In genomic region chr6:391559-392440, GRCh38 we compare ENCODE assay signal across 1 cellular context.
TF ChIP-seq lines count a peak whose summit lies in the region.

TSS of gene IRF4 (plus strand) at chr6:391752. CDS start at chr6:393153, 1,401 bp downstream.

TF ChIP-seq in GM12878, 131 proteins besides CTCF, POLR2A, EP300 and RAD21 (continued from another document and continues in another):
- TF ChIP-seq PKNOX1 (IDR thresholded peaks at IDR 0.05) (no peak), ZZZ3 (IDR thresholded peaks at IDR 0.05; ENCODE audit: control insufficient read depth, insufficient read length, low read depth) (no peak), STAT3 (IDR thresholded peaks at IDR 0.05; ENCODE audit: low read depth, low read length) (no peak), E2F4 (IDR thresholded peaks at IDR 0.05; ENCODE audit: low read depth, low read length) (no peak), SMAD5 (IDR thresholded peaks at IDR 0.05; ENCODE audit: low read depth) (peak; percentile 99), ZNF384 (IDR thresholded peaks at IDR 0.05; ENCODE audit: borderline replicate concordance, low read depth, low read length) (no peak), CBX5 (IDR thresholded peaks at IDR 0.05; ENCODE audit: low read depth) (0 out of 2 replicates have a peak, but pooled peaks have one; percentile 27), NFIC (IDR thresholded peaks at IDR 0.05; ENCODE audit: low read depth, low read length) (peak; percentile 53; the same call in 1 of the 2 replicates), CHD4 (IDR thresholded peaks at IDR 0.05) (no peak), WRNIP1 (IDR thresholded peaks at IDR 0.05; ENCODE audit: borderline replicate concordance, low read depth, low read length) (no peak), YBX1 (IDR thresholded peaks at IDR 0.05) (no peak), PAX8 (IDR thresholded peaks at IDR 0.05) (no peak), SIN3A (IDR thresholded peaks at IDR 0.05; ENCODE audit: low read depth, low read length) (peak; percentile 86), NFYA (IDR thresholded peaks at IDR 0.05; ENCODE audit: borderline replicate concordance, low read depth, low read length) (no peak), SUPT20H (IDR thresholded peaks at IDR 0.05; ENCODE audit: borderline replicate concordance, control insufficient read depth, low read depth, low read length) (no peak), CEBPB (IDR thresholded peaks at IDR 0.05; ENCODE audit: borderline replicate concordance in 1 of 2, low read depth in 2 of 2, low read length in 2 of 2) (no peak), SMC3 (IDR thresholded peaks at IDR 0.05; ENCODE audit: borderline replicate concordance, low read length) (peak; percentile 10; the same call in 1 of the 2 replicates), ZNF217 (IDR thresholded peaks at IDR 0.05) (no peak), JUND (IDR thresholded peaks at IDR 0.05; ENCODE audit: low read depth, low read length) (no peak), ZNF24 (IDR thresholded peaks at IDR 0.05) (no peak), ZNF274 (IDR thresholded peaks at IDR 0.05; ENCODE audit: insufficient read depth, insufficient read length) (no peak), CHD1 (IDR thresholded peaks at IDR 0.05; ENCODE audit: low read depth, low read length) (peak; percentile 91; the same call in 1 of the 2 replicates), IKZF2 (IDR thresholded peaks at IDR 0.05) (no peak), SUZ12 (IDR thresholded peaks at IDR 0.05; ENCODE audit: unreplicated experiment) (no peak), MYC (IDR thresholded peaks at IDR 0.05; ENCODE audit: insufficient read depth, insufficient read length, insufficient replicate concordance, low read length, severe bottlenecking) (no peak), IKZF1 (conservative IDR thresholded peaks at IDR 0.05) (no peak), POLR2AphosphoS2 (IDR thresholded peaks at IDR 0.05; ENCODE audit: low read depth, low read length) (peak; percentile 99), RELA (IDR thresholded peaks at IDR 0.05; ENCODE audit: borderline replicate concordance, partially characterized antibody) (peak; percentile 44), ETV6 (conservative IDR thresholded peaks at IDR 0.05 in 1 of 2, IDR thresholded peaks at IDR 0.05 in 1 of 2; ENCODE audit: borderline replicate concordance in 1 of 2, low read depth in 1 of 2) (no peak), KLF5 (IDR thresholded peaks at IDR 0.05; ENCODE audit: partially characterized antibody) (no peak), YY1 (IDR thresholded peaks at IDR 0.05; ENCODE audit: low read depth, low read length) (peak; percentile 54), TCF3 (IDR thresholded peaks at IDR 0.05; ENCODE audit: borderline replicate concordance, insufficient read depth, low read depth, low read length) (peak; percentile 95), RCOR1 (conservative IDR thresholded peaks at IDR 0.05; ENCODE audit: low read depth, low read length) (no peak), RFX5 (IDR thresholded peaks at IDR 0.05; ENCODE audit: low read depth, low read length) (no peak), ATF7 (IDR thresholded peaks at IDR 0.05; ENCODE audit: low read depth) (no peak), CREM (IDR thresholded peaks at IDR 0.05; ENCODE audit: low read depth) (0 out of 2 replicates have a peak, but pooled peaks have one; percentile 44), TCF12 (IDR thresholded peaks at IDR 0.05; ENCODE audit: low read depth, low read length) (peak; percentile 64; the same call in 1 of the 2 replicates), DPF2 (IDR thresholded peaks at IDR 0.05) (no peak), NBN (IDR thresholded peaks at IDR 0.05) (peak; percentile 47), NR2C2 (IDR thresholded peaks at IDR 0.05; ENCODE audit: borderline replicate concordance, control insufficient read depth, insufficient read length, low read depth) (no peak), JUNB (IDR thresholded peaks at IDR 0.05) (no peak), TBL1XR1 (IDR thresholded peaks at IDR 0.05; ENCODE audit: low read depth, low read length) (peak; percentile 84; the same call in 1 of the 2 replicates), TARDBP (IDR thresholded peaks at IDR 0.05; ENCODE audit: borderline replicate concordance) (peak; percentile 77; the same call in 1 of the 2 replicates), ELK1 (IDR thresholded peaks at IDR 0.05; ENCODE audit: low read depth, low read length) (no peak), CBFB (IDR thresholded peaks at IDR 0.05; ENCODE audit: low read depth) (peak; percentile 98), IRF4 (IDR thresholded peaks at IDR 0.05; ENCODE audit: low read depth, low read length) (0 out of 2 replicates have a peak, but pooled peaks have one; percentile 31), POU2F2 (IDR thresholded peaks at IDR 0.05; ENCODE audit: borderline replicate concordance, low read depth, low read length) (peak; percentile 99), HDGF (IDR thresholded peaks at IDR 0.05) (peak; percentile 33), SMARCA5 (IDR thresholded peaks at IDR 0.05) (no peak), SRF (IDR thresholded peaks at IDR 0.05; ENCODE audit: low read depth in 2 of 2, low read length in 2 of 2) (no peak)
- TF ChIP-seq, protein P1, sequence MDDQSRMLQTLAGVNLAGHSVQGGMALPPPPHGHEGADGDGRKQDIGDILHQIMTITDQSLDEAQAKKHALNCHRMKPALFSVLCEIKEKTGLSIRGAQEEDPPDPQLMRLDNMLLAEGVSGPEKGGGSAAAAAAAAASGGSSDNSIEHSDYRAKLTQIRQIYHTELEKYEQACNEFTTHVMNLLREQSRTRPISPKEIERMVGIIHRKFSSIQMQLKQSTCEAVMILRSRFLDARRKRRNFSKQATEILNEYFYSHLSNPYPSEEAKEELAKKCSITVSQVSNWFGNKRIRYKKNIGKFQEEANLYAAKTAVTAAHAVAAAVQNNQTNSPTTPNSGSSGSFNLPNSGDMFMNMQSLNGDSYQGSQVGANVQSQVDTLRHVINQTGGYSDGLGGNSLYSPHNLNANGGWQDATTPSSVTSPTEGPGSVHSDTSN (IDR thresholded peaks at IDR 0.05; ENCODE audit: insufficient replicate concordance, low read depth, low read length): peak; percentile 69
- TF ChIP-seq, protein P2, sequence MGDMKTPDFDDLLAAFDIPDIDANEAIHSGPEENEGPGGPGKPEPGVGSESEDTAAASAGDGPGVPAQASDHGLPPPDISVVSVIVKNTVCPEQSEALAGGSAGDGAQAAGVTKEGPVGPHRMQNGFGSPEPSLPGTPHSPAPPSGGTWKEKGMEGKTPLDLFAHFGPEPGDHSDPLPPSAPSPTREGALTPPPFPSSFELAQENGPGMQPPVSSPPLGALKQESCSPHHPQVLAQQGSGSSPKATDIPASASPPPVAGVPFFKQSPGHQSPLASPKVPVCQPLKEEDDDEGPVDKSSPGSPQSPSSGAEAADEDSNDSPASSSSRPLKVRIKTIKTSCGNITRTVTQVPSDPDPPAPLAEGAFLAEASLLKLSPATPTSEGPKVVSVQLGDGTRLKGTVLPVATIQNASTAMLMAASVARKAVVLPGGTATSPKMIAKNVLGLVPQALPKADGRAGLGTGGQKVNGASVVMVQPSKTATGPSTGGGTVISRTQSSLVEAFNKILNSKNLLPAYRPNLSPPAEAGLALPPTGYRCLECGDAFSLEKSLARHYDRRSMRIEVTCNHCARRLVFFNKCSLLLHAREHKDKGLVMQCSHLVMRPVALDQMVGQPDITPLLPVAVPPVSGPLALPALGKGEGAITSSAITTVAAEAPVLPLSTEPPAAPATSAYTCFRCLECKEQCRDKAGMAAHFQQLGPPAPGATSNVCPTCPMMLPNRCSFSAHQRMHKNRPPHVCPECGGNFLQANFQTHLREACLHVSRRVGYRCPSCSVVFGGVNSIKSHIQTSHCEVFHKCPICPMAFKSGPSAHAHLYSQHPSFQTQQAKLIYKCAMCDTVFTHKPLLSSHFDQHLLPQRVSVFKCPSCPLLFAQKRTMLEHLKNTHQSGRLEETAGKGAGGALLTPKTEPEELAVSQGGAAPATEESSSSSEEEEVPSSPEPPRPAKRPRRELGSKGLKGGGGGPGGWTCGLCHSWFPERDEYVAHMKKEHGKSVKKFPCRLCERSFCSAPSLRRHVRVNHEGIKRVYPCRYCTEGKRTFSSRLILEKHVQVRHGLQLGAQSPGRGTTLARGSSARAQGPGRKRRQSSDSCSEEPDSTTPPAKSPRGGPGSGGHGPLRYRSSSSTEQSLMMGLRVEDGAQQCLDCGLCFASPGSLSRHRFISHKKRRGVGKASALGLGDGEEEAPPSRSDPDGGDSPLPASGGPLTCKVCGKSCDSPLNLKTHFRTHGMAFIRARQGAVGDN (IDR thresholded peaks at IDR 0.05): peak; percentile 91
- TF ChIP-seq, protein P3, sequence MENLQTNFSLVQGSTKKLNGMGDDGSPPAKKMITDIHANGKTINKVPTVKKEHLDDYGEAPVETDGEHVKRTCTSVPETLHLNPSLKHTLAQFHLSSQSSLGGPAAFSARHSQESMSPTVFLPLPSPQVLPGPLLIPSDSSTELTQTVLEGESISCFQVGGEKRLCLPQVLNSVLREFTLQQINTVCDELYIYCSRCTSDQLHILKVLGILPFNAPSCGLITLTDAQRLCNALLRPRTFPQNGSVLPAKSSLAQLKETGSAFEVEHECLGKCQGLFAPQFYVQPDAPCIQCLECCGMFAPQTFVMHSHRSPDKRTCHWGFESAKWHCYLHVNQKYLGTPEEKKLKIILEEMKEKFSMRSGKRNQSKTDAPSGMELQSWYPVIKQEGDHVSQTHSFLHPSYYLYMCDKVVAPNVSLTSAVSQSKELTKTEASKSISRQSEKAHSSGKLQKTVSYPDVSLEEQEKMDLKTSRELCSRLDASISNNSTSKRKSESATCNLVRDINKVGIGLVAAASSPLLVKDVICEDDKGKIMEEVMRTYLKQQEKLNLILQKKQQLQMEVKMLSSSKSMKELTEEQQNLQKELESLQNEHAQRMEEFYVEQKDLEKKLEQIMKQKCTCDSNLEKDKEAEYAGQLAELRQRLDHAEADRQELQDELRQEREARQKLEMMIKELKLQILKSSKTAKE (IDR thresholded peaks at IDR 0.05; ENCODE audit: low read depth, poor library complexity, severe bottlenecking): no peak
- TF ChIP-seq, protein P4, sequence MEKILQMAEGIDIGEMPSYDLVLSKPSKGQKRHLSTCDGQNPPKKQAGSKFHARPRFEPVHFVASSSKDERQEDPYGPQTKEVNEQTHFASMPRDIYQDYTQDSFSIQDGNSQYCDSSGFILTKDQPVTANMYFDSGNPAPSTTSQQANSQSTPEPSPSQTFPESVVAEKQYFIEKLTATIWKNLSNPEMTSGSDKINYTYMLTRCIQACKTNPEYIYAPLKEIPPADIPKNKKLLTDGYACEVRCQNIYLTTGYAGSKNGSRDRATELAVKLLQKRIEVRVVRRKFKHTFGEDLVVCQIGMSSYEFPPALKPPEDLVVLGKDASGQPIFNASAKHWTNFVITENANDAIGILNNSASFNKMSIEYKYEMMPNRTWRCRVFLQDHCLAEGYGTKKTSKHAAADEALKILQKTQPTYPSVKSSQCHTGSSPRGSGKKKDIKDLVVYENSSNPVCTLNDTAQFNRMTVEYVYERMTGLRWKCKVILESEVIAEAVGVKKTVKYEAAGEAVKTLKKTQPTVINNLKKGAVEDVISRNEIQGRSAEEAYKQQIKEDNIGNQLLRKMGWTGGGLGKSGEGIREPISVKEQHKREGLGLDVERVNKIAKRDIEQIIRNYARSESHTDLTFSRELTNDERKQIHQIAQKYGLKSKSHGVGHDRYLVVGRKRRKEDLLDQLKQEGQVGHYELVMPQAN (conservative IDR thresholded peaks at IDR 0.05): peak; percentile 81; the same call in 1 of the 2 replicates
- TF ChIP-seq, protein P5, sequence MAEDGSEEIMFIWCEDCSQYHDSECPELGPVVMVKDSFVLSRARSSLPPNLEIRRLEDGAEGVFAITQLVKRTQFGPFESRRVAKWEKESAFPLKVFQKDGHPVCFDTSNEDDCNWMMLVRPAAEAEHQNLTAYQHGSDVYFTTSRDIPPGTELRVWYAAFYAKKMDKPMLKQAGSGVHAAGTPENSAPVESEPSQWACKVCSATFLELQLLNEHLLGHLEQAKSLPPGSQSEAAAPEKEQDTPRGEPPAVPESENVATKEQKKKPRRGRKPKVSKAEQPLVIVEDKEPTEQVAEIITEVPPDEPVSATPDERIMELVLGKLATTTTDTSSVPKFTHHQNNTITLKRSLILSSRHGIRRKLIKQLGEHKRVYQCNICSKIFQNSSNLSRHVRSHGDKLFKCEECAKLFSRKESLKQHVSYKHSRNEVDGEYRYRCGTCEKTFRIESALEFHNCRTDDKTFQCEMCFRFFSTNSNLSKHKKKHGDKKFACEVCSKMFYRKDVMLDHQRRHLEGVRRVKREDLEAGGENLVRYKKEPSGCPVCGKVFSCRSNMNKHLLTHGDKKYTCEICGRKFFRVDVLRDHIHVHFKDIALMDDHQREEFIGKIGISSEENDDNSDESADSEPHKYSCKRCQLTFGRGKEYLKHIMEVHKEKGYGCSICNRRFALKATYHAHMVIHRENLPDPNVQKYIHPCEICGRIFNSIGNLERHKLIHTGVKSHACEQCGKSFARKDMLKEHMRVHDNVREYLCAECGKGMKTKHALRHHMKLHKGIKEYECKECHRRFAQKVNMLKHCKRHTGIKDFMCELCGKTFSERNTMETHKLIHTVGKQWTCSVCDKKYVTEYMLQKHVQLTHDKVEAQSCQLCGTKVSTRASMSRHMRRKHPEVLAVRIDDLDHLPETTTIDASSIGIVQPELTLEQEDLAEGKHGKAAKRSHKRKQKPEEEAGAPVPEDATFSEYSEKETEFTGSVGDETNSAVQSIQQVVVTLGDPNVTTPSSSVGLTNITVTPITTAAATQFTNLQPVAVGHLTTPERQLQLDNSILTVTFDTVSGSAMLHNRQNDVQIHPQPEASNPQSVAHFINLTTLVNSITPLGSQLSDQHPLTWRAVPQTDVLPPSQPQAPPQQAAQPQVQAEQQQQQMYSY (CRISPR knock-in tag; IDR thresholded peaks at IDR 0.05): peak; percentile 13; the same call in 1 of the 2 replicates
